Comparison of ENCODE assay signal across 4 cellular contexts in the genomic region with DNA sequence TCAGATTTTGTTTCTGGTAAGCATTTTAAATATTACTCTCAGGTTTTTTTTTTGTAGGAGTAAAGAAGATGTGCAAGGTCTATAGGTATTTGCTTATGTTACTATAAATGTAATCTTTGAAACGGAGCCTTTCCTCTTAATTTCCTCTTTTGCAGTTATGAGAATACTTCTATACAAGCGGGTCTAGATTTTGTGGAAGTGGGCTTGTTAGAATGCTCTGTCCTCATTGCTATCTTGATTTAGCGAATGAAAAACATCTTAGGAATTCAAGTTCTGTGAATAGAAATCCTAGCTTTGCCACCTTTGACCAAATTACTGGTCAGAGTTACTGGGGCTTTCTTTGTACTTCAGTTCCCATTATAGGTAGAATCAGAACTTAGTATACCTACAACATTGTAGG.
"Had no signal": no experiment of that assay in that cellular context is flagged by ENCODE, and none has a peak within 500 bp of the region (broad histone marks: within the 10 kb centered on the region; RNA-seq: fewer than 3 reads in every experiment).

No MANE protein-coding gene starts in this region.

- H3K27ac ChIP-seq: GM23248 had no signal

- H3K27ac Mint-ChIP-seq: H9 had no signal

- H3K4me3 ChIP-seq: GM23248 had no signal

- H3K4me1 Mint-ChIP-seq: H9 had no signal

- H2AFZ ChIP-seq: GM23248 had no signal

- H3K4me3 Mint-ChIP-seq: H9 had no signal

- DNase-seq: GM23248, H9, HCEC 1CT, IMR-90 had no signal

- H3K9ac ChIP-seq: GM23248 had no signal
